ENCODE assay signal across 1 cellular context in genomic region chr2:37775908-37776250, GRCh38.
TF ChIP-seq lines count a peak whose summit lies in the region.

No MANE protein-coding gene starts in this region.

TF ChIP-seq in WTC11, 78 proteins besides CTCF, POLR2A, EP300 and RAD21 (continued from another document):
- TF ChIP-seq, protein P1, sequence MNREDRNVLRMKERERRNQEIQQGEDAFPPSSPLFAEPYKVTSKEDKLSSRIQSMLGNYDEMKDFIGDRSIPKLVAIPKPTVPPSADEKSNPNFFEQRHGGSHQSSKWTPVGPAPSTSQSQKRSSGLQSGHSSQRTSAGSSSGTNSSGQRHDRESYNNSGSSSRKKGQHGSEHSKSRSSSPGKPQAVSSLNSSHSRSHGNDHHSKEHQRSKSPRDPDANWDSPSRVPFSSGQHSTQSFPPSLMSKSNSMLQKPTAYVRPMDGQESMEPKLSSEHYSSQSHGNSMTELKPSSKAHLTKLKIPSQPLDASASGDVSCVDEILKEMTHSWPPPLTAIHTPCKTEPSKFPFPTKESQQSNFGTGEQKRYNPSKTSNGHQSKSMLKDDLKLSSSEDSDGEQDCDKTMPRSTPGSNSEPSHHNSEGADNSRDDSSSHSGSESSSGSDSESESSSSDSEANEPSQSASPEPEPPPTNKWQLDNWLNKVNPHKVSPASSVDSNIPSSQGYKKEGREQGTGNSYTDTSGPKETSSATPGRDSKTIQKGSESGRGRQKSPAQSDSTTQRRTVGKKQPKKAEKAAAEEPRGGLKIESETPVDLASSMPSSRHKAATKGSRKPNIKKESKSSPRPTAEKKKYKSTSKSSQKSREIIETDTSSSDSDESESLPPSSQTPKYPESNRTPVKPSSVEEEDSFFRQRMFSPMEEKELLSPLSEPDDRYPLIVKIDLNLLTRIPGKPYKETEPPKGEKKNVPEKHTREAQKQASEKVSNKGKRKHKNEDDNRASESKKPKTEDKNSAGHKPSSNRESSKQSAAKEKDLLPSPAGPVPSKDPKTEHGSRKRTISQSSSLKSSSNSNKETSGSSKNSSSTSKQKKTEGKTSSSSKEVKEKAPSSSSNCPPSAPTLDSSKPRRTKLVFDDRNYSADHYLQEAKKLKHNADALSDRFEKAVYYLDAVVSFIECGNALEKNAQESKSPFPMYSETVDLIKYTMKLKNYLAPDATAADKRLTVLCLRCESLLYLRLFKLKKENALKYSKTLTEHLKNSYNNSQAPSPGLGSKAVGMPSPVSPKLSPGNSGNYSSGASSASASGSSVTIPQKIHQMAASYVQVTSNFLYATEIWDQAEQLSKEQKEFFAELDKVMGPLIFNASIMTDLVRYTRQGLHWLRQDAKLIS (CRISPR knock-in tag; IDR thresholded peaks at IDR 0.05; ENCODE audit: borderline replicate concordance) = no peak
- no peak for TF ChIP-seq FOXP4 (CRISPR knock-in tag; IDR thresholded peaks at IDR 0.05)
